Comparison of ENCODE assay signal across 8 cellular contexts in the genomic region with DNA sequence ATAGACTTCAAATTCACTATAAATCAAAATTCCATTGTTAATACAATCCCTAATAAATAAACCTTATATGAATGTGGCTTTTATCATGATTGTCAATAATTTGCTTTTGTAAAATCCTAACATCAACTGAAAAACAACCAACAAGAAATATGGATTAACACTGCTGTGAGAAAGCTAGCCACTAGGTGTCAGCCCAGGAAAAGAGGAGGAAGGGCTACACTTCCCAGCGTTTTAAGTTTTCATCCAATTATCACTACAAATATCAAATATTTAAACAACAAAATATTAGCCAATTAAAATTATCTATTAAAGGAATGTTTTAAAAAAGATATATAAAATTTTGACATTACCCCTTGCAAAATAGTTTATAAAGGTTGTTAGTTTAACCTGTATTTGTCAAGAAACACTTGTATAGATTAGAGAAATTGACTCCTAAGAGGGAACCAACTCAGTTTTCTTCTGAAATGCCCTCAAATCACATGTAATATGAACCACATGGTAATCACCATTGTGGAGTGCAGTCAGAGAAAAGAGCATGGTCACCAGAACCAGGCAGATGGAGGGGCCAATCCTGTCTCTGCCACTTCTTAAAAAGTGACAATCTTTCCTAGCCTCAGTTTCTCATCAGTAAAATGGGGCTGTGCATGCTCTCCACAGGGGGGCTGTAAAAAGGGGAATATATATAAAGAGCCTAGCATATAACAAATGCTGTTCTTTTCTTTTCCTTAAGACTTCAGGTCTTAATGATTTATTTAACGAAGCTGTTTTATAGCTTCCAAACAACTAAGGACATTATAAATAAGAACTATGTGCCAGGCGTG.
A peak's percentile ranks its signal among the peaks of the same experiment; 100 is the strongest.
DNase-seq lines count a peak whose midpoint lies in the region; ATAC-seq and TF ChIP-seq lines count a peak whose summit lies in the region.

No MANE protein-coding gene starts in this region.

- H2AFZ ChIP-seq in hepatocyte: no peak overlapping the region

- H3K27ac ChIP-seq in 22Rv1 (no peak overlapping the region), hepatocyte (no peak overlapping the region)

- peaks cover 6% of the 10 kb centered on the region for H3K27me3 Mint-ChIP-seq in type B pancreatic cell

- H3K4me1 Mint-ChIP-seq in type B pancreatic cell (ENCODE audit: unreplicated experiment): peaks cover 5% of the 10 kb centered on the region

- H3K36me3 ChIP-seq in hepatocyte (replicated peaks; ENCODE audit: insufficient read depth, low read depth): no peaks in the 10 kb centered on the region

- TF ChIP-seq CTCF in 22Rv1 (IDR thresholded peaks at IDR 0.05) (peak; percentile 90), hepatocyte (IDR thresholded peaks at IDR 0.05; ENCODE audit: poor library complexity) (peak; percentile 95), type B pancreatic cell (conservative IDR thresholded peaks at IDR 0.05) (peak; percentile 96)

- no peaks in the 10 kb centered on the region for H3K36me3 Mint-ChIP-seq in type B pancreatic cell

- H3K9me3 ChIP-seq in hepatocyte (ENCODE audit: low read depth): no peaks in the 10 kb centered on the region

- DNase-seq in ELR (ENCODE audit: low read depth) (peak; percentile 57), NCI-H1694 treated with DMSO at 0.1 percent for 48 hours (lab: John Stamatoyannopoulos, UW) (peak; percentile 16), amniotic epithelial cell (ENCODE audit: low read depth) (peak; percentile 51), hepatocyte (ENCODE audit: low spot score) (peak; percentile 46), type B pancreatic cell (ENCODE audit: extremely low spot score, unreplicated experiment) (no peak)

- H3K27ac Mint-ChIP-seq in type B pancreatic cell: no peak overlapping the region

- no peak overlapping the region for H3K4me2 ChIP-seq in hepatocyte

- H4K20me1 ChIP-seq in hepatocyte (ENCODE audit: insufficient read depth, poor library complexity, severe bottlenecking): no peaks in the 10 kb centered on the region

- no peaks in the 10 kb centered on the region for H3K9me3 Mint-ChIP-seq in type B pancreatic cell

- no peaks in the 10 kb centered on the region for H3K4me1 ChIP-seq in hepatocyte (ENCODE audit: insufficient read depth)

- H3K79me2 ChIP-seq in hepatocyte: no peaks in the 10 kb centered on the region

- H3K4me3 ChIP-seq in hepatocyte: no peak overlapping the region

- ATAC-seq in HG03378 (IDR thresholded peaks at IDR 0.05; ENCODE audit: unreplicated experiment) (no peak), HG02763 (IDR thresholded peaks at IDR 0.05; ENCODE audit: unreplicated experiment) (no peak)

- no peaks in the 10 kb centered on the region for H3K27me3 ChIP-seq in hepatocyte

- H3K9me2 ChIP-seq in hepatocyte (replicated peaks; ENCODE audit: insufficient read depth): no peaks in the 10 kb centered on the region

- 61% methylated on average over 3 of the region's 3 CpGs for WGBS in hepatocyte (ENCODE audit: low lambda C conversion rate, missing lambda C conversion rate)

- H3K4me3 Mint-ChIP-seq in type B pancreatic cell: no peak overlapping the region
